Comparison of ENCODE assay signal across 29 cellular contexts in the genomic region with DNA sequence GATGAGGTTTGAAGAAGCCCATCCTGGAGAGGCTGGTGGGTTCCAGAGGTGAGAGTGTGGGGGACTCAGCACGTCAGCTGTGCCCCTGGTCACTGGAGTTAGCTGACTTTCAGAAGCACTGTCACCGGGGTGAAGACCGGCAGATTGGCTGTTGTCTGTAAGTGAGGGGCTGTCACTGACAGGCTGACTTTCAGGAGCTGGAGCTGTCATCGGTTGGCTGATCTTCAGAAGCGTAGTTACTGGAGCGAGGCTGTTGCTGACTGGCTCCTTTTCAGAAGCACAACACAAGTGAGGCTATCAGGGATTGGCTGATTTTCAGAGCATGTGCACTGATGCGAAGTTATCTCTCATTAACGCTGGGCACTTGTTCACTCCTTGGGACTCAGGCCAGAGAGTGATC.
"Had no signal": no experiment of that assay in that cellular context is flagged by ENCODE, and none has a peak within 500 bp of the region (broad histone marks: within the 10 kb centered on the region; RNA-seq: fewer than 3 reads in every experiment).

No MANE protein-coding gene starts in this region.

- H3K4me1 ChIP-seq: adrenal gland, breast epithelium, SJCRH30 had no signal

- H3K9me3 ChIP-seq: adrenal gland, breast epithelium, MG63, SJCRH30 had no signal

- H3K36me3 Mint-ChIP-seq: activated naive CD8-positive, alpha-beta T cell treated with anti-CD3 and anti-CD28 coated beads, Interleukin-2, amount 10 ng/mL, durations not matched to agents 7 days and 5 days had no signal

- DNase-seq: activated CD4-positive, alpha-beta T cell treated with anti-CD3 and anti-CD28 coated beads for 48 hours; activated CD4-positive, alpha-beta T cell treated with anti-CD3 and anti-CD28 coated beads, Interleukin-2, amount 50 U/mL, for 4 hours; activated CD4-positive, CD25-positive, alpha-beta regulatory T cell treated with anti-CD3 and anti-CD28 coated beads, Interleukin-2, amount 50 U/mL, for 72 hours; activated CD8-positive, alpha-beta memory T cell treated with anti-CD3 and anti-CD28 coated beads, Interleukin-2, amount 50 U/mL, for 48 hours; activated CD8-positive, alpha-beta T cell treated with anti-CD3 and anti-CD28 coated beads, Interleukin-2, amount 10 ng/mL, durations not matched to agents 7 days and 5 days; activated naive CD4-positive, alpha-beta T cell treated with anti-CD3 and anti-CD28 coated beads, Interleukin-2, amount 50 U/mL, for 16 hours; activated naive CD8-positive, alpha-beta T cell treated with anti-CD3 and anti-CD28 coated beads, Interleukin-2, amount 10 ng/mL, durations not matched to agents 7 days and 5 days; activated T-cell treated with anti-CD3 and anti-CD28 coated beads, Interleukin-2, amount 50 U/mL, for 1 hour; adrenal gland; aorta; caudate nucleus; KG1; MG63; MV-4-11; NCI-H1105; NCI-H1436; NCI-H1694 treated with DMSO at 0.1 percent for 48 hours; NCI-H2081 treated with DMSO at 0.1 percent for 48 hours; NCI-H446 treated with DMSO at 0.1 percent for 48 hours; NCI-H524 treated with DMSO at 0.1 percent for 48 hours; NCI-H748 treated with DMSO at 0.1 percent for 48 hours; Right ventricle myocardium superior; SJCRH30; SW 1271 had no signal

- H3K4me1 Mint-ChIP-seq: activated naive CD8-positive, alpha-beta T cell treated with anti-CD3 and anti-CD28 coated beads, Interleukin-2, amount 10 ng/mL, durations not matched to agents 7 days and 5 days had no signal

- H3K36me3 ChIP-seq: adrenal gland, breast epithelium, MG63, SJCRH30 had no signal

- H3K27me3 ChIP-seq: adrenal gland, breast epithelium, MG63, SJCRH30 had no signal

- H3K4me3 Mint-ChIP-seq: activated CD8-positive, alpha-beta T cell treated with anti-CD3 and anti-CD28 coated beads, Interleukin-2, amount 10 ng/mL, durations not matched to agents 7 days and 5 days; activated naive CD8-positive, alpha-beta T cell treated with anti-CD3 and anti-CD28 coated beads, Interleukin-2, amount 10 ng/mL, durations not matched to agents 7 days and 5 days; T-helper 1 cell treated with Interleukin-12 subunit alpha and Interleukin-12 subunit beta and Interleukin-4 antibody, amounts not matched to agents 30 μg/mL and 1 μg/mL, for 36 hours had no signal

- H3K27ac ChIP-seq: adrenal gland, breast epithelium, RWPE1, SJCRH30 had no signal

- H3K27ac Mint-ChIP-seq: activated CD8-positive, alpha-beta T cell treated with anti-CD3 and anti-CD28 coated beads, Interleukin-2, amount 10 ng/mL, durations not matched to agents 7 days and 5 days; activated naive CD8-positive, alpha-beta T cell treated with anti-CD3 and anti-CD28 coated beads, Interleukin-2, amount 10 ng/mL, durations not matched to agents 7 days and 5 days; T-helper 1 cell treated with Interleukin-12 subunit alpha and Interleukin-12 subunit beta and Interleukin-4 antibody, amounts not matched to agents 30 μg/mL and 1 μg/mL, for 36 hours had no signal

- H3K9me3 Mint-ChIP-seq: T-helper 1 cell treated with Interleukin-12 subunit alpha and Interleukin-12 subunit beta and Interleukin-4 antibody, amounts not matched to agents 30 μg/mL and 1 μg/mL, for 36 hours had no signal

- H3K4me3 ChIP-seq: adrenal gland, breast epithelium, MG63, SJCRH30 had no signal

- ATAC-seq: activated CD8-positive, alpha-beta T cell treated with anti-CD3 and anti-CD28 coated beads, Interleukin-2, amount 10 ng/mL, durations not matched to agents 7 days and 5 days; Panc1; SK-N-SH treated with all-trans-retinoic acid at 6 μM for 48 hours had no signal
